31 cellular contexts compared by ENCODE assay signal in the genomic region with DNA sequence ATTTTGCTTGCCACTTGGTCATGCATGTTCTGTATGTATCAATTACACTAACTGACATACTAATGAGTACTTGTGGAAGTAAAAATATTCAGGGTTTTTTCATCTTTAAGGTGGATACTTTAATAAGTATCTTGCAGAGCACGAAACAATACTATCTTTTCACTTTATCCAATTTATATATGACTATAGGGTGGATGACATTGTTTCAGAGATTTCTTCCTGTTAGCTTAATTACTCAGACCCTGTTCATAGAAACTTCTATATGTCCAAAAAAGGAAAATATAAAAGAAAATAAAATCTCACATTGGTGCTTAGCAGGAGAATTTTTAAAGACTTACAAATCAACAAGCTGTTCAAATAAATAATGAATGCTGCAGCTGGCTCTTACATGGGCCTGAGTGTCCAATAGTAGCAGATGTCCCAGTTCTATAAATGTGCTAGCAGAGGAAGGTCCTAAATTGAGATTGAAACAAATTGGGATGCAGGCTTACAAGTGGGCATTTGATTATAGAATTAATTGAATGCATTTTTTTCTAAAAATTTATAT.
"Had no signal": no experiment of that assay in that cellular context is flagged by ENCODE, and none has a peak within 500 bp of the region (broad histone marks: within the 10 kb centered on the region; RNA-seq: fewer than 3 reads in every experiment).

No MANE protein-coding gene starts in this region.

- H3K4me3 Mint-ChIP-seq: activated CD4-positive, alpha-beta memory T cell treated with anti-CD3 and anti-CD28 coated beads for 36 hours; activated CD4-positive, alpha-beta T cell treated with anti-CD3 and anti-CD28 coated beads, Interleukin-2, amount 10 ng/mL, durations not matched to agents 24 days and 14 days; activated T-helper 1 cell treated with anti-CD3 and anti-CD28 coated beads, Interleukin-12 subunit alpha, Interleukin-12 subunit beta, Interleukin-2, Interleukin-4 antibody, amounts not matched to agents 30 ng/mL and 10 ng/mL and 1 ng/mL, durations not matched to agents 14 hours and 24 hours and 36 hours; endodermal cell; immature natural killer cell; naive B cell; nephron progenitor cell; stimulated activated memory B cell treated with anti-CD40 and anti-IgM and Interleukin-4, amounts not matched to agents 10 μg/mL and 1 μg/mL and 100 μg/mL, for 72 hours; stimulated activated naive CD8-positive, alpha-beta T cell treated with anti-CD3 and anti-CD28 coated beads, Interleukin-15, amount 100 ng/mL, for 72 hours had no signal

- H3K36me3 Mint-ChIP-seq: activated CD4-positive, alpha-beta memory T cell treated with anti-CD3 and anti-CD28 coated beads for 36 hours; immature natural killer cell; naive B cell; stimulated activated memory B cell treated with anti-CD40 and anti-IgM and Interleukin-4, amounts not matched to agents 10 μg/mL and 1 μg/mL and 100 μg/mL, for 72 hours had no signal

- DNase-seq: activated CD4-positive, alpha-beta memory T cell treated with anti-CD3 and anti-CD28 coated beads for 36 hours; activated CD4-positive, alpha-beta T cell treated with anti-CD3 and anti-CD28 coated beads, Interleukin-2, amount 10 ng/mL, durations not matched to agents 24 days and 14 days; activated CD4-positive, CD25-positive, alpha-beta regulatory T cell treated with anti-CD3 and anti-CD28 coated beads, Interleukin-2, amount 50 U/mL, for 72 hours; activated CD8-positive, alpha-beta memory T cell treated with anti-CD3 and anti-CD28 coated beads, Interleukin-2, amount 50 U/mL, for 4 hours; activated effector memory CD4-positive, alpha-beta T cell treated with anti-CD3 and anti-CD28 coated beads, Interleukin-2, amount 50 U/mL, for 16 hours; activated naive CD4-positive, alpha-beta T cell treated with anti-CD3 and anti-CD28 coated beads, Interleukin-2, amount 50 U/mL, for 16 hours; activated T-cell treated with anti-CD3 and anti-CD28 coated beads, Interleukin-2, amount 50 U/mL, for 1 hour; amniotic stem cell; central memory CD4-positive, alpha-beta T cell; endodermal cell; foreskin fibroblast; heart left ventricle; hypothalamus; immature natural killer cell; kidney; left colon; mammary epithelial cell; naive B cell; nephron progenitor cell; small intestine; stimulated activated CD4-positive, alpha-beta T cell treated with anti-CD3 and anti-CD28 coated beads, Interleukin-1b, Interleukin-23, amount 100 ng/mL, for 48 hours; stimulated activated CD4-positive, alpha-beta T cell treated with anti-CD3 and anti-CD28 coated beads, Interleukin-4, amount 100 ng/mL, for 4 hours; stimulated activated CD8-positive, alpha-beta memory T cell treated with anti-CD3 and anti-CD28 coated beads, Interleukin-4, amount 100 ng/mL, for 48 hours; stimulated activated naive CD8-positive, alpha-beta T cell treated with anti-CD3 and anti-CD28 coated beads, Interleukin-15, amount 100 ng/mL, for 72 hours; substantia nigra; tibial artery had no signal

- ATAC-seq: esophagus mucosa; heart left ventricle; left colon; sciatic nerve; stimulated activated memory B cell treated with anti-CD40 and anti-IgM and Interleukin-4, amounts not matched to agents 10 μg/mL and 1 μg/mL and 100 μg/mL, for 72 hours; stimulated activated naive CD8-positive, alpha-beta T cell treated with anti-CD3 and anti-CD28 coated beads, Interleukin-15, amount 100 ng/mL, for 72 hours had no signal

- H3K27ac Mint-ChIP-seq: activated CD4-positive, alpha-beta memory T cell treated with anti-CD3 and anti-CD28 coated beads for 36 hours; activated CD4-positive, alpha-beta T cell treated with anti-CD3 and anti-CD28 coated beads, Interleukin-2, amount 10 ng/mL, durations not matched to agents 24 days and 14 days; activated T-helper 1 cell treated with anti-CD3 and anti-CD28 coated beads, Interleukin-12 subunit alpha, Interleukin-12 subunit beta, Interleukin-2, Interleukin-4 antibody, amounts not matched to agents 30 ng/mL and 10 ng/mL and 1 ng/mL, durations not matched to agents 14 hours and 24 hours and 36 hours; endodermal cell; immature natural killer cell; naive B cell; nephron progenitor cell; progenitor cell of endocrine pancreas; stimulated activated memory B cell treated with anti-CD40 and anti-IgM and Interleukin-4, amounts not matched to agents 10 μg/mL and 1 μg/mL and 100 μg/mL, for 72 hours; stimulated activated naive CD8-positive, alpha-beta T cell treated with anti-CD3 and anti-CD28 coated beads, Interleukin-15, amount 100 ng/mL, for 72 hours had no signal

- H3K9me3 Mint-ChIP-seq: activated CD4-positive, alpha-beta memory T cell treated with anti-CD3 and anti-CD28 coated beads for 36 hours; activated CD4-positive, alpha-beta T cell treated with anti-CD3 and anti-CD28 coated beads, Interleukin-2, amount 10 ng/mL, durations not matched to agents 24 days and 14 days; activated T-helper 1 cell treated with anti-CD3 and anti-CD28 coated beads, Interleukin-12 subunit alpha, Interleukin-12 subunit beta, Interleukin-2, Interleukin-4 antibody, amounts not matched to agents 30 ng/mL and 10 ng/mL and 1 ng/mL, durations not matched to agents 14 hours and 24 hours and 36 hours; endodermal cell; nephron progenitor cell had no signal

- H3K27me3 Mint-ChIP-seq: activated CD4-positive, alpha-beta memory T cell treated with anti-CD3 and anti-CD28 coated beads for 36 hours; activated CD4-positive, alpha-beta T cell treated with anti-CD3 and anti-CD28 coated beads, Interleukin-2, amount 10 ng/mL, durations not matched to agents 24 days and 14 days; naive B cell; progenitor cell of endocrine pancreas; stimulated activated memory B cell treated with anti-CD40 and anti-IgM and Interleukin-4, amounts not matched to agents 10 μg/mL and 1 μg/mL and 100 μg/mL, for 72 hours; stimulated activated naive CD8-positive, alpha-beta T cell treated with anti-CD3 and anti-CD28 coated beads, Interleukin-15, amount 100 ng/mL, for 72 hours had no signal

- H3K4me1 Mint-ChIP-seq: activated CD4-positive, alpha-beta T cell treated with anti-CD3 and anti-CD28 coated beads, Interleukin-2, amount 10 ng/mL, durations not matched to agents 24 days and 14 days; endodermal cell; immature natural killer cell; naive B cell; nephron progenitor cell; stimulated activated memory B cell treated with anti-CD40 and anti-IgM and Interleukin-4, amounts not matched to agents 10 μg/mL and 1 μg/mL and 100 μg/mL, for 72 hours; stimulated activated naive CD8-positive, alpha-beta T cell treated with anti-CD3 and anti-CD28 coated beads, Interleukin-15, amount 100 ng/mL, for 72 hours had no signal
